Comparison of ENCODE assay signal across 11 cellular contexts in the genomic region with DNA sequence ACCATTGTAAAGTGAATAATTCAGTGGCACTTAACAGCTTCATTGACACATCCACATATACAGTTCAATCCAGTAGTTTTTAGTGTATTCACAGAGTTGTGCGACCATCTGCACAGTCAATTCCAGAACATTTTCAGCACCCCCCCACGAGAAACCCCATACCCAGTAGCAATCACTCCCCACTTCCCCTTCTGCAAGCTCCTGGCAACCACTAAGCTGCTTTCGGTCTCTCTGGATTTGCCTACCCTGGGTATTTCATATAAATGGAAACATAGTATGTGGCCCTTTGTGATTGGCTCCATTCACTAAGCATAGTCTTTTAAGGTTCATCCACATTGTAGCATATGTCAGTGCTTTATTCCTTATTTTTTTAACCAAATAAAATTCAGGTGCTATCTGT. TPM values are rescaled to one million over a fixed set of nuclear protein-coding genes. Genes with fewer than 3 reads are reported as not detected.
DNase-seq lines count a peak whose midpoint lies in the region; ATAC-seq, FAIRE-seq and TF ChIP-seq lines count a peak whose summit lies in the region.
"Had no signal": no experiment of that assay in that cellular context is flagged by ENCODE, and none has a peak within 500 bp of the region (broad histone marks: within the 10 kb centered on the region; RNA-seq: fewer than 3 reads in every experiment).

No MANE protein-coding gene starts in this region.

- H3K27ac Mint-ChIP-seq in activated CD8-positive, alpha-beta T cell treated with anti-CD3 and anti-CD28 coated beads, Interleukin-2, amount 10 ng/mL, durations not matched to agents 7 days and 5 days: peak overlapping the region; percentile 8
- H3K27ac Mint-ChIP-seq: HFFc6 had no signal

- no peak overlapping the region for H3K4me3 Mint-ChIP-seq in activated CD8-positive, alpha-beta T cell treated with anti-CD3 and anti-CD28 coated beads, Interleukin-2, amount 10 ng/mL, durations not matched to agents 7 days and 5 days
- H3K4me3 Mint-ChIP-seq: HFFc6 had no signal

- POLR2A ChIA-PET in activated CD8-positive, alpha-beta T cell treated with anti-CD3 and anti-CD28 coated beads, Interleukin-2, amount 10 ng/mL, durations not matched to agents 7 days and 5 days (lab: Charles Lee): interaction anchor here (4.6 kb wide), 1 partner anchor 10 kb away, joined by 27 read pairs; a partner anchor contains a TSS

- H3K36me3 Mint-ChIP-seq in activated CD8-positive, alpha-beta T cell treated with anti-CD3 and anti-CD28 coated beads, Interleukin-2, amount 10 ng/mL, durations not matched to agents 7 days and 5 days (ENCODE audit: low read depth): peaks cover 63% of the 10 kb centered on the region

- CTCF ChIA-PET in activated CD8-positive, alpha-beta T cell treated with anti-CD3 and anti-CD28 coated beads, Interleukin-2, amount 10 ng/mL, durations not matched to agents 7 days and 5 days (lab: Charles Lee): interaction anchor here (4.5 to 7.1 kb wide), 2 partner anchors 9 to 19 kb away, joined by 22 to 47 read pairs; a partner anchor contains a TSS

- H3K27me3 Mint-ChIP-seq in activated CD8-positive, alpha-beta T cell treated with anti-CD3 and anti-CD28 coated beads, Interleukin-2, amount 10 ng/mL, durations not matched to agents 7 days and 5 days (ENCODE audit: low read depth): no peaks in the 10 kb centered on the region

- DNase-seq in GM12892 (ENCODE audit: insufficient read length): no peak
- no peak for DNase-seq in activated CD8-positive, alpha-beta T cell treated with anti-CD3 and anti-CD28 coated beads, Interleukin-2, amount 10 ng/mL, durations not matched to agents 7 days and 5 days
- no peak for DNase-seq in frontal cortex (ENCODE audit: low spot score in 2 of 2)
- no peak for DNase-seq in effector CD8-positive, alpha-beta T cell (lab: John Stamatoyannopoulos, UW)
- no peak for DNase-seq in RKO (ENCODE audit: low spot score)
- no peak for DNase-seq in NCI-H2029 (lab: John Stamatoyannopoulos, UW)
- DNase-seq: DMS79 treated with DMSO at 0.1 percent for 48 hours, glutamatergic neuron, HFFc6 had no signal

- FAIRE-seq in GM12892 (lab: Jason Lieb, UNC) (peak; percentile 78), frontal cortex (lab: Jason Lieb, UNC) (no peak)

- no peak for TF ChIP-seq POLR2A in GM12892 (IDR thresholded peaks at IDR 0.05; ENCODE audit: low read depth, low read length)

- H3K4me1 Mint-ChIP-seq in activated CD8-positive, alpha-beta T cell treated with anti-CD3 and anti-CD28 coated beads, Interleukin-2, amount 10 ng/mL, durations not matched to agents 7 days and 5 days (ENCODE audit: low read depth): peaks cover 50% of the 10 kb centered on the region

- ATAC-seq in GM19455 (IDR thresholded peaks at IDR 0.05; ENCODE audit: unreplicated experiment) (peak; percentile 74), HG03108 (IDR thresholded peaks at IDR 0.05; ENCODE audit: unreplicated experiment) (peak; percentile 48)
- ATAC-seq in activated CD8-positive, alpha-beta T cell treated with anti-CD3 and anti-CD28 coated beads, Interleukin-2, amount 10 ng/mL, durations not matched to agents 7 days and 5 days: no peak

- no peaks in the 10 kb centered on the region for H3K9me3 Mint-ChIP-seq in activated CD8-positive, alpha-beta T cell treated with anti-CD3 and anti-CD28 coated beads, Interleukin-2, amount 10 ng/mL, durations not matched to agents 7 days and 5 days (ENCODE audit: insufficient read depth)
- H3K9me3 Mint-ChIP-seq: HFFc6 had no signal

RNA-seq across cellular contexts. Expression of a gene that starts 10.0 kb away (rescaled TPM):
- polyA plus RNA-seq in GM12892 (2012; ENCODE audit: missing spikeins): 50.7 TPM
- total RNA-seq in activated CD8-positive, alpha-beta T cell treated with anti-CD3 and anti-CD28 coated beads, Interleukin-2, amount 10 ng/mL, durations not matched to agents 7 days and 5 days: 10 to 100 TPM; 49.7 to 50.1 TPM
- 38.3 TPM for total RNA-seq in frontal cortex
